Comparison of ENCODE assay signal across 8 cellular contexts in genomic region chr2:176130153-176130916, GRCh38. TPM values are rescaled to one million over a fixed set of nuclear protein-coding genes. Genes with fewer than 3 reads are reported as not detected.
DNase-seq lines count a peak whose midpoint lies in the region; ATAC-seq and TF ChIP-seq lines count a peak whose summit lies in the region.

No MANE protein-coding gene starts in this region.

- TF ChIP-seq POLR2A in suprapubic skin (IDR thresholded peaks at IDR 0.05): peak; percentile 8 to 23

- no peaks in the 10 kb centered on the region for H3K9me3 Mint-ChIP-seq in HFFc6
- no peaks in the 10 kb centered on the region for H3K9me3 Mint-ChIP-seq in activated T-helper 1 cell treated with anti-CD3 and anti-CD28 coated beads, Interleukin-12 subunit alpha, Interleukin-12 subunit beta, Interleukin-2, Interleukin-4 antibody, amounts not matched to agents 30 ng/mL and 10 ng/mL and 1 ng/mL, durations not matched to agents 14 hours and 24 hours and 36 hours

- peaks cover 57% of the 10 kb centered on the region for H3K4me1 Mint-ChIP-seq in HFFc6 (ENCODE audit: low read depth)
- H3K4me1 Mint-ChIP-seq in activated T-helper 1 cell treated with anti-CD3 and anti-CD28 coated beads, Interleukin-12 subunit alpha, Interleukin-12 subunit beta, Interleukin-2, Interleukin-4 antibody, amounts not matched to agents 30 ng/mL and 10 ng/mL and 1 ng/mL, durations not matched to agents 14 hours and 24 hours and 36 hours (ENCODE audit: low read depth): peaks cover 30% of the 10 kb centered on the region

- TF ChIP-seq EP300 in suprapubic skin (IDR thresholded peaks at IDR 0.05): no peak

- TF ChIP-seq CTCF in HFFc6 (IDR thresholded peaks at IDR 0.05) (peak; percentile 17; the same call in 1 of the 2 replicates), kidney epithelial cell (IDR thresholded peaks at IDR 0.05; ENCODE audit: insufficient read depth, low read length, poor library complexity, severe bottlenecking) (no peak), suprapubic skin (IDR thresholded peaks at IDR 0.05) (no peak)

- H3K4me3 Mint-ChIP-seq in HFFc6: peak overlapping the region; percentile 90
- no peak overlapping the region for H3K4me3 Mint-ChIP-seq in activated T-helper 1 cell treated with anti-CD3 and anti-CD28 coated beads, Interleukin-12 subunit alpha, Interleukin-12 subunit beta, Interleukin-2, Interleukin-4 antibody, amounts not matched to agents 30 ng/mL and 10 ng/mL and 1 ng/mL, durations not matched to agents 14 hours and 24 hours and 36 hours

- H3K4me1 ChIP-seq in suprapubic skin: peaks cover 49% of the 10 kb centered on the region

- intact Hi-C loops in activated T-helper 1 cell treated with anti-CD3 and anti-CD28 coated beads, Interleukin-12 subunit alpha, Interleukin-12 subunit beta, Interleukin-2, Interleukin-4 antibody, amounts not matched to agents 30 ng/mL and 10 ng/mL and 1 ng/mL, durations not matched to agents 14 hours and 24 hours and 36 hours (cut with micrococcal nuclease): loop anchor here (1.0 to 5.0 kb wide), 4 partner anchors 8 to 52 kb away; partner anchors contain the start of gene HOXD9

- H3K27me3 Mint-ChIP-seq in HFFc6 (ENCODE audit: insufficient read depth): peaks cover 32% of the 10 kb centered on the region
- peaks cover 81% of the 10 kb centered on the region for H3K27me3 Mint-ChIP-seq in activated T-helper 1 cell treated with anti-CD3 and anti-CD28 coated beads, Interleukin-12 subunit alpha, Interleukin-12 subunit beta, Interleukin-2, Interleukin-4 antibody, amounts not matched to agents 30 ng/mL and 10 ng/mL and 1 ng/mL, durations not matched to agents 14 hours and 24 hours and 36 hours (ENCODE audit: insufficient read depth)

- peak; percentile 73 for DNase-seq in ACHN
- no peak for DNase-seq in HFFc6
- DNase-seq in activated T-helper 1 cell treated with anti-CD3 and anti-CD28 coated beads, Interleukin-12 subunit alpha, Interleukin-12 subunit beta, Interleukin-2, Interleukin-4 antibody, amounts not matched to agents 30 ng/mL and 10 ng/mL and 1 ng/mL, durations not matched to agents 14 hours and 24 hours and 36 hours (ENCODE audit: low spot score): no peak
- no peak for DNase-seq in kidney epithelial cell (ENCODE audit: low read depth)
- peak in 1 of 2 donors; percentile 76 for DNase-seq in suprapubic skin (ENCODE audit: low spot score in 2 of 2)
- no peak for DNase-seq in inferior parietal cortex (ENCODE audit: extremely low spot score)

- H3K27ac Mint-ChIP-seq in HFFc6: peak overlapping the region; percentile 61; the same call in 1 of the 2 replicates
- H3K27ac Mint-ChIP-seq in activated T-helper 1 cell treated with anti-CD3 and anti-CD28 coated beads, Interleukin-12 subunit alpha, Interleukin-12 subunit beta, Interleukin-2, Interleukin-4 antibody, amounts not matched to agents 30 ng/mL and 10 ng/mL and 1 ng/mL, durations not matched to agents 14 hours and 24 hours and 36 hours: peak overlapping the region; percentile 74

- H3K36me3 Mint-ChIP-seq in HFFc6 (ENCODE audit: low read depth): peaks cover 16% of the 10 kb centered on the region; the same call in 1 of the 2 replicates
- H3K36me3 Mint-ChIP-seq in activated T-helper 1 cell treated with anti-CD3 and anti-CD28 coated beads, Interleukin-12 subunit alpha, Interleukin-12 subunit beta, Interleukin-2, Interleukin-4 antibody, amounts not matched to agents 30 ng/mL and 10 ng/mL and 1 ng/mL, durations not matched to agents 14 hours and 24 hours and 36 hours (ENCODE audit: low read depth): no peaks in the 10 kb centered on the region

- H3K4me3 ChIP-seq in kidney epithelial cell (ENCODE audit: low read depth, low read length): peak overlapping the region; percentile 67
- H3K4me3 ChIP-seq in suprapubic skin: peak overlapping the region; percentile 65

- H3K27me3 ChIP-seq in kidney epithelial cell (ENCODE audit: control insufficient read depth, insufficient read depth, low read length) (no peaks in the 10 kb centered on the region), suprapubic skin (peaks cover 95% of the 10 kb centered on the region)

- H3K27ac ChIP-seq in suprapubic skin: peak overlapping the region; percentile 96

- under 1% methylated on average over 9 of the region's 98 CpGs for WGBS in suprapubic skin

- ATAC-seq in GM18520 (IDR thresholded peaks at IDR 0.05; ENCODE audit: unreplicated experiment) (no peak), HG02763 (IDR thresholded peaks at IDR 0.05; ENCODE audit: unreplicated experiment) (no peak)

- in situ Hi-C loops in ACHN (cut with HindIII; ENCODE audit: low pct_ligation_motif_present, low pct_unique_long_range_greater_than_20kb, low sequenced_read_pairs): loop anchor here (25.0 kb wide), 2 partner anchors 307 to 532 kb away; no protein-coding TSS in a partner anchor

- no peaks in the 10 kb centered on the region for H3K9me3 ChIP-seq in suprapubic skin

- H3K36me3 ChIP-seq in kidney epithelial cell (ENCODE audit: control insufficient read depth, insufficient read depth, low read length) (no peaks in the 10 kb centered on the region), suprapubic skin (no peaks in the 10 kb centered on the region)

RNA-seq across cellular contexts. Expression of gene HOXD8, which starts 0.8 kb away (rescaled TPM):
- total RNA-seq in HFFc6 (2021; fragmentation: NEBNext Ultra II Directional; extraction: Animal tissue kit (Norgen Biotek cat#: 25700)): 1 to 10 TPM; 2.3 to 5.1 (median 4.6) TPM
- total RNA-seq in activated T-helper 1 cell treated with anti-CD3 and anti-CD28 coated beads, Interleukin-12 subunit alpha, Interleukin-12 subunit beta, Interleukin-2, Interleukin-4 antibody, amounts not matched to agents 30 ng/mL and 10 ng/mL and 1 ng/mL, durations not matched to agents 14 hours and 24 hours and 36 hours: not detected in 2 replicates
- 18.1 and 22.5 TPM in 2 replicates for total RNA-seq in kidney epithelial cell
- 1 to 10 TPM; 1.4 to 6.0 (median 2.6) TPM for total RNA-seq in suprapubic skin

RNA-seq across cellular contexts. Expression of gene HOXD9, which starts 7.8 kb away (rescaled TPM):
- total RNA-seq in HFFc6 (2021; fragmentation: NEBNext Ultra II Directional; extraction: Animal tissue kit (Norgen Biotek cat#: 25700)): 1 to 10 TPM; 2.1 to 2.7 (median 2.4) TPM
- total RNA-seq in activated T-helper 1 cell treated with anti-CD3 and anti-CD28 coated beads, Interleukin-12 subunit alpha, Interleukin-12 subunit beta, Interleukin-2, Interleukin-4 antibody, amounts not matched to agents 30 ng/mL and 10 ng/mL and 1 ng/mL, durations not matched to agents 14 hours and 24 hours and 36 hours: not detected in 2 replicates
- total RNA-seq in kidney epithelial cell (11.6 and 12.2 TPM in 2 replicates), suprapubic skin (1 to 10 TPM in 2 of 4 donors, under 1 TPM in 1, not detected in 1; 0.26 to 3.1 (median 2.6) TPM)

RNA-seq across cellular contexts. Expression of gene HOXD10, which starts 13.8 kb away (rescaled TPM):
- 10 to 100 TPM; 10.9 to 14.5 (median 12.8) TPM for total RNA-seq in HFFc6 (2021; fragmentation: NEBNext Ultra II Directional; extraction: Animal tissue kit (Norgen Biotek cat#: 25700))
- total RNA-seq in activated T-helper 1 cell treated with anti-CD3 and anti-CD28 coated beads, Interleukin-12 subunit alpha, Interleukin-12 subunit beta, Interleukin-2, Interleukin-4 antibody, amounts not matched to agents 30 ng/mL and 10 ng/mL and 1 ng/mL, durations not matched to agents 14 hours and 24 hours and 36 hours: not detected in 2 replicates
- total RNA-seq in kidney epithelial cell (5.1 and 5.6 TPM in 2 replicates), suprapubic skin (under 1 TPM in 2 of 4 donors, not detected in 2; 0.56 to 0.59 TPM)

RNA-seq across cellular contexts. Expression of gene HOXD4, which starts 21.0 kb away (rescaled TPM):
- total RNA-seq in HFFc6 (2021; fragmentation: NEBNext Ultra II Directional; extraction: Animal tissue kit (Norgen Biotek cat#: 25700)): under 1 TPM in 4 of 6 experiments, not detected in 2; 0.40 to 0.69 (median 0.57) TPM
- total RNA-seq in activated T-helper 1 cell treated with anti-CD3 and anti-CD28 coated beads, Interleukin-12 subunit alpha, Interleukin-12 subunit beta, Interleukin-2, Interleukin-4 antibody, amounts not matched to agents 30 ng/mL and 10 ng/mL and 1 ng/mL, durations not matched to agents 14 hours and 24 hours and 36 hours: not detected in 2 replicates
- total RNA-seq in kidney epithelial cell (5.4 and 13.8 TPM in 2 replicates), suprapubic skin (1 to 10 TPM in 2 of 4 donors, not detected in 2; 1.9 to 3.1 TPM)

RNA-seq across cellular contexts. Expression of gene HOXD11, which starts 23.3 kb away (rescaled TPM):
- 10 to 100 TPM in 1 of 6 experiments, 1 to 10 TPM in 5; 6.0 to 10.2 (median 7.6) TPM for total RNA-seq in HFFc6 (2021; fragmentation: NEBNext Ultra II Directional; extraction: Animal tissue kit (Norgen Biotek cat#: 25700))
- total RNA-seq in activated T-helper 1 cell treated with anti-CD3 and anti-CD28 coated beads, Interleukin-12 subunit alpha, Interleukin-12 subunit beta, Interleukin-2, Interleukin-4 antibody, amounts not matched to agents 30 ng/mL and 10 ng/mL and 1 ng/mL, durations not matched to agents 14 hours and 24 hours and 36 hours: not detected in 2 replicates
- total RNA-seq in kidney epithelial cell (5.4 and 16.3 TPM in 2 replicates), suprapubic skin (not detected)
